Comparison of ENCODE assay signal across 16 cellular contexts in genomic region chr1:12439083-12439482, GRCh38.
DNase-seq lines count a peak whose midpoint lies in the region; ATAC-seq lines count a peak whose summit lies in the region.
"Had no signal": no experiment of that assay in that cellular context is flagged by ENCODE, and none has a peak within 500 bp of the region (broad histone marks: within the 10 kb centered on the region; RNA-seq: fewer than 3 reads in every experiment).

No MANE protein-coding gene starts in this region.

- peaks cover 2% of the 10 kb centered on the region for H3K27me3 Mint-ChIP-seq in stimulated activated naive CD8-positive, alpha-beta T cell treated with anti-CD3 and anti-CD28 coated beads, Interleukin-15, Interleukin-2, amounts not matched to agents 100 ng/mL and 50 ng/mL, for 24 hours
- no peaks in the 10 kb centered on the region for H3K27me3 Mint-ChIP-seq in activated T-helper 17 cell treated with anti-CD3 and anti-CD28 coated beads, Interleukin-2, amount 50 U/mL, for 72 hours
- peaks cover 0 to 5% (median 0%) of the 10 kb centered on the region in 5 donors for H3K27me3 Mint-ChIP-seq in naive thymus-derived CD4-positive, alpha-beta T cell
- H3K27me3 Mint-ChIP-seq: activated B cell treated with CpG ODN at 0.5 μM for 24 hours, B cell, IgD-negative memory B cell had no signal

- CTCF ChIA-PET in naive thymus-derived CD4-positive, alpha-beta T cell (lab: Charles Lee): interaction anchor here (0.7 to 0.9 kb wide), 2 partner anchors 141 to 181 kb away, joined by 3 read pairs; no protein-coding TSS in a partner anchor

- peaks cover 94% of the 10 kb centered on the region for H3K4me1 Mint-ChIP-seq in stimulated activated naive CD8-positive, alpha-beta T cell treated with anti-CD3 and anti-CD28 coated beads, Interleukin-15, Interleukin-2, amounts not matched to agents 100 ng/mL and 50 ng/mL, for 24 hours (ENCODE audit: low read depth)
- H3K4me1 Mint-ChIP-seq in activated T-helper 17 cell treated with anti-CD3 and anti-CD28 coated beads, Interleukin-2, amount 50 U/mL, for 72 hours: peaks cover 48% of the 10 kb centered on the region
- peaks cover 57 to 90% (median 82%) of the 10 kb centered on the region in 7 donors for H3K4me1 Mint-ChIP-seq in naive thymus-derived CD4-positive, alpha-beta T cell

- DNase-seq in stimulated activated naive CD8-positive, alpha-beta T cell treated with anti-CD3 and anti-CD28 coated beads, Interleukin-15, Interleukin-2, amounts not matched to agents 100 U/mL and 50 U/mL, for 24 hours: no peak
- DNase-seq in naive thymus-derived CD4-positive, alpha-beta T cell: no peak
- DNase-seq in effector CD8-positive, alpha-beta T cell (lab: John Stamatoyannopoulos, UW): no peak
- DNase-seq in NCI-H1105 (lab: John Stamatoyannopoulos, UW) (no peak), NCI-H446 (lab: John Stamatoyannopoulos, UW) (no peak)
- DNase-seq: activated B cell treated with CpG ODN at 0.5 μM for 24 hours, mesenchymal stem cell, NCI-H1092, NCI-H510A, substantia nigra had no signal

- no peaks in the 10 kb centered on the region for H3K36me3 ChIP-seq in naive thymus-derived CD4-positive, alpha-beta T cell (ENCODE audit: control insufficient read depth in 2 of 3, insufficient read depth in 3 of 3, low read length in 3 of 3)
- H3K36me3 ChIP-seq: HAP-1 had no signal

- H3K4me3 ChIP-seq in naive thymus-derived CD4-positive, alpha-beta T cell (ENCODE audit: low read length): peak overlapping the region; percentile 17
- H3K4me3 ChIP-seq: HAP-1, smooth muscle cell had no signal

- peaks cover 4% of the 10 kb centered on the region for H3K9me3 Mint-ChIP-seq in stimulated activated naive CD8-positive, alpha-beta T cell treated with anti-CD3 and anti-CD28 coated beads, Interleukin-15, Interleukin-2, amounts not matched to agents 100 ng/mL and 50 ng/mL, for 24 hours
- H3K9me3 Mint-ChIP-seq in activated T-helper 17 cell treated with anti-CD3 and anti-CD28 coated beads, Interleukin-2, amount 50 U/mL, for 72 hours: no peaks in the 10 kb centered on the region
- peaks cover 0 to 6% (median 0%) of the 10 kb centered on the region in 11 donors for H3K9me3 Mint-ChIP-seq in naive thymus-derived CD4-positive, alpha-beta T cell
- H3K9me3 Mint-ChIP-seq: activated B cell treated with CpG ODN at 0.5 μM for 24 hours had no signal

- H3K4me3 Mint-ChIP-seq in stimulated activated naive CD8-positive, alpha-beta T cell treated with anti-CD3 and anti-CD28 coated beads, Interleukin-15, Interleukin-2, amounts not matched to agents 100 ng/mL and 50 ng/mL, for 24 hours: peak overlapping the region; percentile 66
- peak overlapping the region; percentile 65 for H3K4me3 Mint-ChIP-seq in activated T-helper 17 cell treated with anti-CD3 and anti-CD28 coated beads, Interleukin-2, amount 50 U/mL, for 72 hours
- peak overlapping the region; percentile 68 to 85 (median 76) for H3K4me3 Mint-ChIP-seq in naive thymus-derived CD4-positive, alpha-beta T cell
- H3K4me3 Mint-ChIP-seq: activated B cell treated with CpG ODN at 0.5 μM for 24 hours, B cell had no signal

- intact Hi-C loops in naive thymus-derived CD4-positive, alpha-beta T cell (cut with micrococcal nuclease): loop anchor here in 1 of 2 donors (5.0 to 10.0 kb wide), 2 partner anchors 52 to 284 kb away; no protein-coding TSS in a partner anchor

- H3K9me3 ChIP-seq in naive thymus-derived CD4-positive, alpha-beta T cell (ENCODE audit: control insufficient read depth in 2 of 3, low read length in 3 of 3): no peaks in the 10 kb centered on the region
- H3K9me3 ChIP-seq: HAP-1 had no signal

- H3K36me3 Mint-ChIP-seq in stimulated activated naive CD8-positive, alpha-beta T cell treated with anti-CD3 and anti-CD28 coated beads, Interleukin-15, Interleukin-2, amounts not matched to agents 100 ng/mL and 50 ng/mL, for 24 hours (ENCODE audit: low read depth): peaks cover 52% of the 10 kb centered on the region
- peaks cover 64% of the 10 kb centered on the region for H3K36me3 Mint-ChIP-seq in activated T-helper 17 cell treated with anti-CD3 and anti-CD28 coated beads, Interleukin-2, amount 50 U/mL, for 72 hours (ENCODE audit: low read depth)
- H3K36me3 Mint-ChIP-seq in naive thymus-derived CD4-positive, alpha-beta T cell: peaks cover 16 to 47% (median 32%) of the 10 kb centered on the region in 5 donors

- ATAC-seq in stimulated activated naive CD8-positive, alpha-beta T cell treated with anti-CD3 and anti-CD28 coated beads, Interleukin-15, Interleukin-2, amounts not matched to agents 100 U/mL and 50 U/mL, for 24 hours: no peak
- no peak for ATAC-seq in activated T-helper 17 cell treated with anti-CD3 and anti-CD28 coated beads, Interleukin-2, amount 50 U/mL, for 72 hours (replicated peaks)
- no peak for ATAC-seq in naive thymus-derived CD4-positive, alpha-beta T cell

- no peaks in the 10 kb centered on the region for H3K27me3 ChIP-seq in naive thymus-derived CD4-positive, alpha-beta T cell (ENCODE audit: control insufficient read depth in 2 of 2, insufficient read depth in 2 of 2, low read length in 2 of 2)

- no peak overlapping the region for H3K27ac ChIP-seq in naive thymus-derived CD4-positive, alpha-beta T cell (ENCODE audit: low read depth, low read length)

- H3K4me1 ChIP-seq in naive thymus-derived CD4-positive, alpha-beta T cell (ENCODE audit: control insufficient read depth in 2 of 2, insufficient read depth in 2 of 2, low read length in 2 of 2): peaks cover 59 to 60% of the 10 kb centered on the region in 2 donors
- H3K4me1 ChIP-seq: HAP-1 had no signal

- POLR2A ChIA-PET in naive thymus-derived CD4-positive, alpha-beta T cell (lab: Charles Lee): interaction anchor here (0.6 to 4.9 kb wide), 10 partner anchors 9 to 87 kb away, joined by 3 to 45 read pairs (median 4); no protein-coding TSS in a partner anchor

- H3K27ac Mint-ChIP-seq in stimulated activated naive CD8-positive, alpha-beta T cell treated with anti-CD3 and anti-CD28 coated beads, Interleukin-15, Interleukin-2, amounts not matched to agents 100 ng/mL and 50 ng/mL, for 24 hours: peak overlapping the region; percentile 98
- H3K27ac Mint-ChIP-seq in activated T-helper 17 cell treated with anti-CD3 and anti-CD28 coated beads, Interleukin-2, amount 50 U/mL, for 72 hours: peak overlapping the region; percentile 81
- peak overlapping the region; percentile 71 to 96 (median 86) for H3K27ac Mint-ChIP-seq in naive thymus-derived CD4-positive, alpha-beta T cell
